ENCODE assay signal across 29 cellular contexts in genomic region chr11:126054882-126055281, GRCh38.
"Had no signal": no experiment of that assay in that cellular context is flagged by ENCODE, and none has a peak within 500 bp of the region (broad histone marks: within the 10 kb centered on the region; RNA-seq: fewer than 3 reads in every experiment).

No MANE protein-coding gene starts in this region.

- H3K4me3 Mint-ChIP-seq: activated CD4-positive, alpha-beta memory T cell treated with anti-CD3 and anti-CD28 coated beads for 36 hours; activated CD4-positive, alpha-beta T cell treated with anti-CD3 and anti-CD28 coated beads for 36 hours; activated CD4-positive, alpha-beta T cell treated with anti-CD3 and anti-CD28 coated beads, Interleukin-2, amount 10 ng/mL, durations not matched to agents 24 days and 14 days; activated CD8-positive, alpha-beta memory T cell treated with anti-CD3 and anti-CD28 coated beads, Interleukin-2, amount 10 ng/mL, durations not matched to agents 7 days and 5 days; activated CD8-positive, alpha-beta T cell treated with anti-CD3 and anti-CD28 coated beads, Interleukin-2, amount 10 ng/mL, durations not matched to agents 7 days and 5 days; activated naive CD4-positive, alpha-beta T cell treated with anti-CD3 and anti-CD28 coated beads for 36 hours; activated naive CD8-positive, alpha-beta T cell treated with anti-CD3 and anti-CD28 coated beads, Interleukin-2, amount 10 ng/mL, durations not matched to agents 7 days and 5 days; activated T-helper 1 cell treated with anti-CD3 and anti-CD28 coated beads, Interleukin-12 subunit alpha, Interleukin-12 subunit beta, Interleukin-2, Interleukin-4 antibody, amounts not matched to agents 30 ng/mL and 10 ng/mL and 1 ng/mL, durations not matched to agents 14 hours and 24 hours and 36 hours; T-helper 17 cell; T-helper 2 cell treated with Interferon-gamma antibody and Interleukin-4, amounts not matched to agents 5 μg/mL and 100 μg/mL, for 36 hours had no signal

- H3K27me3 ChIP-seq: esophagus squamous epithelium, gastroesophageal sphincter had no signal

- H3K27ac ChIP-seq: epithelial cell of prostate, esophagus squamous epithelium, gastroesophageal sphincter had no signal

- H3K27ac Mint-ChIP-seq: activated CD4-positive, alpha-beta memory T cell treated with anti-CD3 and anti-CD28 coated beads for 36 hours; activated CD4-positive, alpha-beta T cell treated with anti-CD3 and anti-CD28 coated beads for 36 hours; activated CD4-positive, alpha-beta T cell treated with anti-CD3 and anti-CD28 coated beads, Interleukin-2, amount 10 ng/mL, durations not matched to agents 24 days and 14 days; activated CD8-positive, alpha-beta memory T cell treated with anti-CD3 and anti-CD28 coated beads, Interleukin-2, amount 10 ng/mL, durations not matched to agents 7 days and 5 days; activated CD8-positive, alpha-beta T cell treated with anti-CD3 and anti-CD28 coated beads, Interleukin-2, amount 10 ng/mL, durations not matched to agents 7 days and 5 days; activated naive CD4-positive, alpha-beta T cell treated with anti-CD3 and anti-CD28 coated beads for 36 hours; activated naive CD4-positive, alpha-beta T cell treated with anti-CD3 and anti-CD28 coated beads, Interleukin-2, amount 50 U/mL, for 72 hours; activated naive CD8-positive, alpha-beta T cell treated with anti-CD3 and anti-CD28 coated beads, Interleukin-2, amount 10 ng/mL, durations not matched to agents 7 days and 5 days; activated T-helper 1 cell treated with anti-CD3 and anti-CD28 coated beads, Interleukin-12 subunit alpha, Interleukin-12 subunit beta, Interleukin-2, Interleukin-4 antibody, amounts not matched to agents 30 ng/mL and 10 ng/mL and 1 ng/mL, durations not matched to agents 14 hours and 24 hours and 36 hours; activated T-helper 2 cell treated with anti-CD3 and anti-CD28 coated beads, Interferon-gamma antibody, Interleukin-2, Interleukin-4, amounts not matched to agents 10 μg/mL and 5 μg/mL and 100 μg/mL, durations not matched to agents 14 hours and 24 hours and 36 hours; T-helper 17 cell; T-helper 2 cell treated with Interferon-gamma antibody and Interleukin-4, amounts not matched to agents 5 μg/mL and 100 μg/mL, for 36 hours had no signal

- H3K36me3 ChIP-seq: esophagus squamous epithelium, gastroesophageal sphincter had no signal

- H3K4me1 Mint-ChIP-seq: activated CD4-positive, alpha-beta T cell treated with anti-CD3 and anti-CD28 coated beads, Interleukin-2, amount 10 ng/mL, durations not matched to agents 24 days and 14 days; activated naive CD8-positive, alpha-beta T cell treated with anti-CD3 and anti-CD28 coated beads, Interleukin-2, amount 10 ng/mL, durations not matched to agents 7 days and 5 days; T-helper 17 cell had no signal

- H3K36me3 Mint-ChIP-seq: activated CD4-positive, alpha-beta memory T cell treated with anti-CD3 and anti-CD28 coated beads for 36 hours; activated CD8-positive, alpha-beta memory T cell treated with anti-CD3 and anti-CD28 coated beads, Interleukin-2, amount 10 ng/mL, durations not matched to agents 7 days and 5 days; activated naive CD4-positive, alpha-beta T cell treated with anti-CD3 and anti-CD28 coated beads, Interleukin-2, amount 50 U/mL, for 72 hours; activated naive CD8-positive, alpha-beta T cell treated with anti-CD3 and anti-CD28 coated beads, Interleukin-2, amount 10 ng/mL, durations not matched to agents 7 days and 5 days had no signal

- H3K9me3 Mint-ChIP-seq: activated CD4-positive, alpha-beta memory T cell treated with anti-CD3 and anti-CD28 coated beads for 36 hours; activated CD4-positive, alpha-beta T cell treated with anti-CD3 and anti-CD28 coated beads, Interleukin-2, amount 10 ng/mL, durations not matched to agents 24 days and 14 days; activated naive CD4-positive, alpha-beta T cell treated with anti-CD3 and anti-CD28 coated beads for 36 hours; activated naive CD4-positive, alpha-beta T cell treated with anti-CD3 and anti-CD28 coated beads, Interleukin-2, amount 50 U/mL, for 72 hours; activated naive CD8-positive, alpha-beta T cell treated with anti-CD3 and anti-CD28 coated beads, Interleukin-2, amount 10 ng/mL, durations not matched to agents 7 days and 5 days; activated T-helper 1 cell treated with anti-CD3 and anti-CD28 coated beads, Interleukin-12 subunit alpha, Interleukin-12 subunit beta, Interleukin-2, Interleukin-4 antibody, amounts not matched to agents 30 ng/mL and 10 ng/mL and 1 ng/mL, durations not matched to agents 14 hours and 24 hours and 36 hours; activated T-helper 2 cell treated with anti-CD3 and anti-CD28 coated beads, Interferon-gamma antibody, Interleukin-2, Interleukin-4, amounts not matched to agents 10 μg/mL and 5 μg/mL and 100 μg/mL, durations not matched to agents 14 hours and 24 hours and 36 hours; T-helper 2 cell treated with Interferon-gamma antibody and Interleukin-4, amounts not matched to agents 5 μg/mL and 100 μg/mL, for 36 hours had no signal

- H3K9me3 ChIP-seq: esophagus squamous epithelium, gastroesophageal sphincter had no signal

- DNase-seq: activated CD4-positive, alpha-beta memory T cell treated with anti-CD3 and anti-CD28 coated beads for 36 hours; activated CD4-positive, alpha-beta T cell treated with anti-CD3 and anti-CD28 coated beads for 36 hours; activated CD4-positive, alpha-beta T cell treated with anti-CD3 and anti-CD28 coated beads, Interleukin-2, amount 10 ng/mL, durations not matched to agents 24 days and 14 days; activated CD4-positive, CD25-positive, alpha-beta regulatory T cell; activated CD4-positive, CD25-positive, alpha-beta regulatory T cell treated with anti-CD3 and anti-CD28 coated beads, Interleukin-2, amount 50 U/mL, for 72 hours; activated CD8-positive, alpha-beta memory T cell treated with anti-CD3 and anti-CD28 coated beads, Interleukin-2, amount 10 ng/mL, durations not matched to agents 7 days and 5 days; activated CD8-positive, alpha-beta memory T cell treated with anti-CD3 and anti-CD28 coated beads, Interleukin-2, amount 50 U/mL, for 4 hours; activated CD8-positive, alpha-beta T cell treated with anti-CD3 and anti-CD28 coated beads, Interleukin-2, amount 10 ng/mL, durations not matched to agents 7 days and 5 days; activated effector memory CD4-positive, alpha-beta T cell treated with anti-CD3 and anti-CD28 coated beads, Interleukin-2, amount 50 U/mL, for 16 hours; activated naive CD4-positive, alpha-beta T cell treated with anti-CD3 and anti-CD28 coated beads for 36 hours; activated naive CD8-positive, alpha-beta T cell treated with anti-CD3 and anti-CD28 coated beads, Interleukin-2, amount 10 ng/mL, durations not matched to agents 7 days and 5 days; activated T-cell treated with anti-CD3 and anti-CD28 coated beads, Interleukin-2, amount 50 U/mL, for 1 hour; activated T-cell treated with anti-CD3 and anti-CD28 coated beads, Interleukin-2, amount 50 U/mL, for 48 hours; amniotic stem cell; anterior cingulate cortex; caudate nucleus; cortex of kidney; effector CD8-positive, alpha-beta T cell; esophagus squamous epithelium; foreskin melanocyte; T-helper 1 cell; T-helper 17 cell; T1000 had no signal

- ATAC-seq: activated CD4-positive, alpha-beta T cell treated with anti-CD3 and anti-CD28 coated beads for 36 hours; activated CD8-positive, alpha-beta memory T cell treated with anti-CD3 and anti-CD28 coated beads, Interleukin-2, amount 10 ng/mL, durations not matched to agents 7 days and 5 days; activated CD8-positive, alpha-beta T cell treated with anti-CD3 and anti-CD28 coated beads, Interleukin-2, amount 10 ng/mL, durations not matched to agents 7 days and 5 days; activated naive CD4-positive, alpha-beta T cell treated with anti-CD3 and anti-CD28 coated beads, Interleukin-2, amount 50 U/mL, for 72 hours; gastroesophageal sphincter; T-helper 17 cell had no signal

- H3K4me3 ChIP-seq: esophagus squamous epithelium, gastroesophageal sphincter had no signal
